ENCODE assay signal across 1 cellular context in genomic region chr22:38201718-38202436, GRCh38.
A peak's percentile ranks its signal among the peaks of the same experiment; 100 is the strongest.
TF ChIP-seq lines count a peak whose summit lies in the region.

Gene MAFF, plus strand, starts transcription at chr22:38201994. Its CDS starts 11,860 bp downstream, at chr22:38213854.

TF ChIP-seq in HepG2, 621 proteins besides CTCF, POLR2A, EP300 and RAD21 (continued from another document and continues in another):
- TF ChIP-seq ZNF446 (CRISPR knock-in tag; IDR thresholded peaks at IDR 0.05), result no peak
- no peak for TF ChIP-seq ZNF260 (CRISPR knock-in tag; IDR thresholded peaks at IDR 0.05; ENCODE audit: borderline replicate concordance, low read depth)
- TF ChIP-seq, protein P1, sequence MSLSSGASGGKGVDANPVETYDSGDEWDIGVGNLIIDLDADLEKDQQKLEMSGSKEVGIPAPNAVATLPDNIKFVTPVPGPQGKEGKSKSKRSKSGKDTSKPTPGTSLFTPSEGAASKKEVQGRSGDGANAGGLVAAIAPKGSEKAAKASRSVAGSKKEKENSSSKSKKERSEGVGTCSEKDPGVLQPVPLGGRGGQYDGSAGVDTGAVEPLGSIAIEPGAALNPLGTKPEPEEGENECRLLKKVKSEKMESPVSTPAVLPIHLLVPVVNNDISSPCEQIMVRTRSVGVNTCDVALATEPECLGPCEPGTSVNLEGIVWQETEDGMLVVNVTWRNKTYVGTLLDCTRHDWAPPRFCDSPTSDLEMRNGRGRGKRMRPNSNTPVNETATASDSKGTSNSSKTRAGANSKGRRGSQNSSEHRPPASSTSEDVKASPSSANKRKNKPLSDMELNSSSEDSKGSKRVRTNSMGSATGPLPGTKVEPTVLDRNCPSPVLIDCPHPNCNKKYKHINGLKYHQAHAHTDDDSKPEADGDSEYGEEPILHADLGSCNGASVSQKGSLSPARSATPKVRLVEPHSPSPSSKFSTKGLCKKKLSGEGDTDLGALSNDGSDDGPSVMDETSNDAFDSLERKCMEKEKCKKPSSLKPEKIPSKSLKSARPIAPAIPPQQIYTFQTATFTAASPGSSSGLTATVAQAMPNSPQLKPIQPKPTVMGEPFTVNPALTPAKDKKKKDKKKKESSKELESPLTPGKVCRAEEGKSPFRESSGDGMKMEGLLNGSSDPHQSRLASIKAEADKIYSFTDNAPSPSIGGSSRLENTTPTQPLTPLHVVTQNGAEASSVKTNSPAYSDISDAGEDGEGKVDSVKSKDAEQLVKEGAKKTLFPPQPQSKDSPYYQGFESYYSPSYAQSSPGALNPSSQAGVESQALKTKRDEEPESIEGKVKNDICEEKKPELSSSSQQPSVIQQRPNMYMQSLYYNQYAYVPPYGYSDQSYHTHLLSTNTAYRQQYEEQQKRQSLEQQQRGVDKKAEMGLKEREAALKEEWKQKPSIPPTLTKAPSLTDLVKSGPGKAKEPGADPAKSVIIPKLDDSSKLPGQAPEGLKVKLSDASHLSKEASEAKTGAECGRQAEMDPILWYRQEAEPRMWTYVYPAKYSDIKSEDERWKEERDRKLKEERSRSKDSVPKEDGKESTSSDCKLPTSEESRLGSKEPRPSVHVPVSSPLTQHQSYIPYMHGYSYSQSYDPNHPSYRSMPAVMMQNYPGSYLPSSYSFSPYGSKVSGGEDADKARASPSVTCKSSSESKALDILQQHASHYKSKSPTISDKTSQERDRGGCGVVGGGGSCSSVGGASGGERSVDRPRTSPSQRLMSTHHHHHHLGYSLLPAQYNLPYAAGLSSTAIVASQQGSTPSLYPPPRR (CRISPR knock-in tag; IDR thresholded peaks at IDR 0.05; ENCODE audit: borderline replicate concordance), result no peak; the same call in 1 of the 2 replicates
- no peak for TF ChIP-seq ZFP36L2 (CRISPR knock-in tag; IDR thresholded peaks at IDR 0.05)
- TF ChIP-seq ZNF558 (CRISPR knock-in tag; IDR thresholded peaks at IDR 0.05; ENCODE audit: borderline replicate concordance), result no peak
- no peak for TF ChIP-seq CEBPG (CRISPR knock-in tag; IDR thresholded peaks at IDR 0.05)
- TF ChIP-seq ZNF747 (CRISPR knock-in tag; IDR thresholded peaks at IDR 0.05; ENCODE audit: borderline replicate concordance), result no peak; the same call in 1 of the 2 replicates
- no peak for TF ChIP-seq SP2 (CRISPR knock-in tag; IDR thresholded peaks at IDR 0.05)
- TF ChIP-seq ZBTB39 (CRISPR knock-in tag; IDR thresholded peaks at IDR 0.05), result 0 out of 2 replicates have a peak, but pooled peaks have one; percentile 21
- no peak for TF ChIP-seq ZBTB33 (CRISPR knock-in tag; IDR thresholded peaks at IDR 0.05)
- TF ChIP-seq SMAD9 (CRISPR knock-in tag; IDR thresholded peaks at IDR 0.05), result no peak
- TF ChIP-seq RFX5 (IDR thresholded peaks at IDR 0.05; ENCODE audit: low read depth, low read length), result no peak
- no peak for TF ChIP-seq ZNF253 (CRISPR knock-in tag; IDR thresholded peaks at IDR 0.05; ENCODE audit: borderline replicate concordance)
- no peak for TF ChIP-seq PAF1 (CRISPR knock-in tag; IDR thresholded peaks at IDR 0.05)
- TF ChIP-seq EHMT2 (IDR thresholded peaks at IDR 0.05; ENCODE audit: borderline replicate concordance, low read depth, low read length), result no peak
- TF ChIP-seq ONECUT2 (CRISPR knock-in tag; IDR thresholded peaks at IDR 0.05), result no peak
- TF ChIP-seq, protein P2, sequence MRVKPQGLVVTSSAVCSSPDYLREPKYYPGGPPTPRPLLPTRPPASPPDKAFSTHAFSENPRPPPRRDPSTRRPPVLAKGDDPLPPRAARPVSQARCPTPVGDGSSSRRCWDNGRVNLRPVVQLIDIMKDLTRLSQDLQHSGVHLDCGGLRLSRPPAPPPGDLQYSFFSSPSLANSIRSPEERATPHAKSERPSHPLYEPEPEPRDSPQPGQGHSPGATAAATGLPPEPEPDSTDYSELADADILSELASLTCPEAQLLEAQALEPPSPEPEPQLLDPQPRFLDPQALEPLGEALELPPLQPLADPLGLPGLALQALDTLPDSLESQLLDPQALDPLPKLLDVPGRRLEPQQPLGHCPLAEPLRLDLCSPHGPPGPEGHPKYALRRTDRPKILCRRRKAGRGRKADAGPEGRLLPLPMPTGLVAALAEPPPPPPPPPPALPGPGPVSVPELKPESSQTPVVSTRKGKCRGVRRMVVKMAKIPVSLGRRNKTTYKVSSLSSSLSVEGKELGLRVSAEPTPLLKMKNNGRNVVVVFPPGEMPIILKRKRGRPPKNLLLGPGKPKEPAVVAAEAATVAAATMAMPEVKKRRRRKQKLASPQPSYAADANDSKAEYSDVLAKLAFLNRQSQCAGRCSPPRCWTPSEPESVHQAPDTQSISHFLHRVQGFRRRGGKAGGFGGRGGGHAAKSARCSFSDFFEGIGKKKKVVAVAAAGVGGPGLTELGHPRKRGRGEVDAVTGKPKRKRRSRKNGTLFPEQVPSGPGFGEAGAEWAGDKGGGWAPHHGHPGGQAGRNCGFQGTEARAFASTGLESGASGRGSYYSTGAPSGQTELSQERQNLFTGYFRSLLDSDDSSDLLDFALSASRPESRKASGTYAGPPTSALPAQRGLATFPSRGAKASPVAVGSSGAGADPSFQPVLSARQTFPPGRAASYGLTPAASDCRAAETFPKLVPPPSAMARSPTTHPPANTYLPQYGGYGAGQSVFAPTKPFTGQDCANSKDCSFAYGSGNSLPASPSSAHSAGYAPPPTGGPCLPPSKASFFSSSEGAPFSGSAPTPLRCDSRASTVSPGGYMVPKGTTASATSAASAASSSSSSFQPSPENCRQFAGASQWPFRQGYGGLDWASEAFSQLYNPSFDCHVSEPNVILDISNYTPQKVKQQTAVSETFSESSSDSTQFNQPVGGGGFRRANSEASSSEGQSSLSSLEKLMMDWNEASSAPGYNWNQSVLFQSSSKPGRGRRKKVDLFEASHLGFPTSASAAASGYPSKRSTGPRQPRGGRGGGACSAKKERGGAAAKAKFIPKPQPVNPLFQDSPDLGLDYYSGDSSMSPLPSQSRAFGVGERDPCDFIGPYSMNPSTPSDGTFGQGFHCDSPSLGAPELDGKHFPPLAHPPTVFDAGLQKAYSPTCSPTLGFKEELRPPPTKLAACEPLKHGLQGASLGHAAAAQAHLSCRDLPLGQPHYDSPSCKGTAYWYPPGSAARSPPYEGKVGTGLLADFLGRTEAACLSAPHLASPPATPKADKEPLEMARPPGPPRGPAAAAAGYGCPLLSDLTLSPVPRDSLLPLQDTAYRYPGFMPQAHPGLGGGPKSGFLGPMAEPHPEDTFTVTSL (CRISPR knock-in tag; IDR thresholded peaks at IDR 0.05; ENCODE audit: borderline replicate concordance), result peak; percentile 29; the same call in 1 of the 2 replicates
- TF ChIP-seq DZIP1 (CRISPR knock-in tag; IDR thresholded peaks at IDR 0.05), result no peak; the same call in 1 of the 2 replicates
- TF ChIP-seq, protein P3, sequence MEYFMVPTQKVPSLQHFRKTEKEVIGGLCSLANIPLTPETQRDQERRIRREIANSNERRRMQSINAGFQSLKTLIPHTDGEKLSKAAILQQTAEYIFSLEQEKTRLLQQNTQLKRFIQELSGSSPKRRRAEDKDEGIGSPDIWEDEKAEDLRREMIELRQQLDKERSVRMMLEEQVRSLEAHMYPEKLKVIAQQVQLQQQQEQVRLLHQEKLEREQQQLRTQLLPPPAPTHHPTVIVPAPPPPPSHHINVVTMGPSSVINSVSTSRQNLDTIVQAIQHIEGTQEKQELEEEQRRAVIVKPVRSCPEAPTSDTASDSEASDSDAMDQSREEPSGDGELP (IDR thresholded peaks at IDR 0.05; ENCODE audit: borderline replicate concordance, low read depth), result no peak
- TF ChIP-seq, protein P4, sequence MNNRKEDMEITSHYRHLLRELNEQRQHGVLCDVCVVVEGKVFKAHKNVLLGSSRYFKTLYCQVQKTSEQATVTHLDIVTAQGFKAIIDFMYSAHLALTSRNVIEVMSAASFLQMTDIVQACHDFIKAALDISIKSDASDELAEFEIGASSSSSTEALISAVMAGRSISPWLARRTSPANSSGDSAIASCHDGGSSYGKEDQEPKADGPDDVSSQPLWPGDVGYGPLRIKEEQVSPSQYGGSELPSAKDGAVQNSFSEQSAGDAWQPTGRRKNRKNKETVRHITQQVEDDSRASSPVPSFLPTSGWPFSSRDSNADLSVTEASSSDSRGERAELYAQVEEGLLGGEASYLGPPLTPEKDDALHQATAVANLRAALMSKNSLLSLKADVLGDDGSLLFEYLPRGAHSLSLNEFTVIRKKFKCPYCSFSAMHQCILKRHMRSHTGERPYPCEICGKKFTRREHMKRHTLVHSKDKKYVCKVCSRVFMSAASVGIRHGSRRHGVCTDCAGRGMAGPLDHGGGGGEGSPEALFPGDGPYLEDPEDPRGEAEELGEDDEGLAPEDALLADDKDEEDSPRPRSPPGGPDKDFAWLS (CRISPR knock-in tag; IDR thresholded peaks at IDR 0.05; ENCODE audit: borderline replicate concordance), result no peak
- TF ChIP-seq, protein P5, sequence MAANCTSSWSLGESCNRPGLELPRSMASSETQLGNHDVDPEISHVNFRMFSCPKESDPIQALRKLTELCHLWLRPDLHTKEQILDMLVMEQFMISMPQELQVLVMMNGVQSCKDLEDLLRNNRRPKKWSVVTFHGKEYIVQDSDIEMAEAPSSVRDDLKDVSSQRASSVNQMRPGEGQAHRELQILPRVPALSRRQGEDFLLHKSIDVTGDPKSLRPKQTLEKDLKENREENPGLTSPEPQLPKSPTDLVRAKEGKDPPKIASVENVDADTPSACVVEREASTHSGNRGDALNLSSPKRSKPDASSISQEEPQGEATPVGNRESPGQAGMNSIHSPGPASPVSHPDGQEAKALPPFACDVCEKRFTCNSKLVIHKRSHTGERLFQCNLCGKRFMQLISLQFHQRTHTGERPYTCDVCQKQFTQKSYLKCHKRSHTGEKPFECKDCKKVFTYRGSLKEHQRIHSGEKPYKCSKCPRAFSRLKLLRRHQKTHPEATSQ (CRISPR knock-in tag; IDR thresholded peaks at IDR 0.05; ENCODE audit: borderline replicate concordance), result no peak
